Comparison of ENCODE assay signal across 1 cellular context in genomic region chr2:241868661-241869081, GRCh38.
TF ChIP-seq lines count a peak whose summit lies in the region.

No MANE protein-coding gene starts in this region.

TF ChIP-seq in GM12878, 131 proteins besides CTCF, POLR2A, EP300 and RAD21:
- TF ChIP-seq CHD1 (IDR thresholded peaks at IDR 0.05; ENCODE audit: low read depth, low read length), result no peak
- no peak for TF ChIP-seq IKZF1 (conservative IDR thresholded peaks at IDR 0.05)
- TF ChIP-seq IRF3 (IDR thresholded peaks at IDR 0.05), result no peak
- no peak for TF ChIP-seq USF1 (IDR thresholded peaks at IDR 0.05; ENCODE audit: borderline replicate concordance, extremely low read length, insufficient read depth, low read depth, low read length)
- TF ChIP-seq USF2 (IDR thresholded peaks at IDR 0.05; ENCODE audit: borderline replicate concordance, low read depth, low read length), result no peak
- TF ChIP-seq MLLT1 (IDR thresholded peaks at IDR 0.05), result no peak
- TF ChIP-seq ZNF217 (IDR thresholded peaks at IDR 0.05), result no peak
- TF ChIP-seq ZBED1 (IDR thresholded peaks at IDR 0.05; ENCODE audit: borderline replicate concordance), result no peak
- TF ChIP-seq STAT3 (IDR thresholded peaks at IDR 0.05; ENCODE audit: low read depth, low read length), result no peak
- no peak for TF ChIP-seq RFX5 (IDR thresholded peaks at IDR 0.05; ENCODE audit: low read depth, low read length)
- no peak for TF ChIP-seq BCL11A (IDR thresholded peaks at IDR 0.05; ENCODE audit: low read depth, low read length)
- no peak for TF ChIP-seq HCFC1 (IDR thresholded peaks at IDR 0.05; ENCODE audit: low read length)
- TF ChIP-seq SREBF1 (IDR thresholded peaks at IDR 0.05; ENCODE audit: low read length), result no peak
- no peak for TF ChIP-seq EED (IDR thresholded peaks at IDR 0.05; ENCODE audit: low read depth)
- no peak for TF ChIP-seq RELA (IDR thresholded peaks at IDR 0.05; ENCODE audit: borderline replicate concordance, partially characterized antibody)
- no peak for TF ChIP-seq SUZ12 (IDR thresholded peaks at IDR 0.05; ENCODE audit: unreplicated experiment)
- no peak for TF ChIP-seq HSF1 (IDR thresholded peaks at IDR 0.05; ENCODE audit: low read depth, low read length)
